27 cellular contexts compared by ENCODE assay signal in the genomic region with DNA sequence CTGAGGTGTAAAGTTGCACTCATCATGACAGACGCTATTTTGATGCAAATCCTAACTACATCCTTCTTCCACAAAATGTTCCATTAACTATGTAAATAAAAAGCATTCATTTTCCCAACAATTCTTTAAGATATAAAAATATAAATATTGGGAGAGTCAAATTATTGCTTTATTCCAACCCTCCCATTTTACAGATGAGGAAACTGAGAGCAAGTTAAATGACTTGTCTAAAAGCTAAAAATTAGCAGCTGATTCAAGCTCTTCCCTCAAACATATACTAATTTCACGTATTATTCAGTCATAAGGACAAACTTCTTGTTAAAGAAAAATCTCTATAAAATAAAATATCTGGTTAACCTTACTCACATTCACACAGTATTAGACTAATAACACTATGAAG.
"Had no signal": no experiment of that assay in that cellular context is flagged by ENCODE, and none has a peak within 500 bp of the region (broad histone marks: within the 10 kb centered on the region; RNA-seq: fewer than 3 reads in every experiment).

No MANE protein-coding gene starts in this region.

- H2AFZ ChIP-seq: hepatocyte had no signal

- H3K4me2 ChIP-seq: hepatocyte had no signal

- H3K79me2 ChIP-seq: hepatocyte had no signal

- H3K9me3 ChIP-seq: colonic mucosa, esophagus muscularis mucosa, gastrocnemius medialis, gastroesophageal sphincter, heart left ventricle, heart right ventricle had no signal

- FAIRE-seq: colon, endometrium, endothelial cell of umbilical vein, frontal cortex had no signal

- H3K4me3 ChIP-seq: colonic mucosa, coronary artery, dorsolateral prefrontal cortex, esophagus muscularis mucosa, gastrocnemius medialis, gastroesophageal sphincter, heart left ventricle, heart right ventricle, hepatocyte had no signal

- H3K27me3 ChIP-seq: colonic mucosa, dorsolateral prefrontal cortex, esophagus muscularis mucosa, foreskin keratinocyte, gastrocnemius medialis, gastroesophageal sphincter, heart left ventricle, heart right ventricle, hepatocyte had no signal

- ATAC-seq: effector memory CD8-positive, alpha-beta T cell; esophagus mucosa; foreskin keratinocyte; gastrocnemius medialis; gastroesophageal sphincter; heart left ventricle; heart right ventricle had no signal

- DNase-seq: colonic mucosa; cortex of kidney; dermis blood vessel endothelial cell; dorsolateral prefrontal cortex; effector CD4-positive, alpha-beta T cell; effector CD8-positive, alpha-beta T cell; effector memory CD4-positive, alpha-beta T cell; effector memory CD8-positive, alpha-beta T cell; endodermal cell; erythroblast; foreskin fibroblast; foreskin keratinocyte; gastrocnemius medialis; glutamatergic neuron; head of caudate nucleus; heart left ventricle; heart right ventricle had no signal

- H3K4me1 ChIP-seq: colonic mucosa had no signal

- H3K27ac ChIP-seq: colonic mucosa, coronary artery, dorsolateral prefrontal cortex, epithelial cell of prostate, esophagus muscularis mucosa, foreskin keratinocyte, gastrocnemius medialis, gastroesophageal sphincter, heart left ventricle, heart right ventricle, hepatocyte had no signal
